ENCODE assay signal across 1 cellular context in the genomic region with DNA sequence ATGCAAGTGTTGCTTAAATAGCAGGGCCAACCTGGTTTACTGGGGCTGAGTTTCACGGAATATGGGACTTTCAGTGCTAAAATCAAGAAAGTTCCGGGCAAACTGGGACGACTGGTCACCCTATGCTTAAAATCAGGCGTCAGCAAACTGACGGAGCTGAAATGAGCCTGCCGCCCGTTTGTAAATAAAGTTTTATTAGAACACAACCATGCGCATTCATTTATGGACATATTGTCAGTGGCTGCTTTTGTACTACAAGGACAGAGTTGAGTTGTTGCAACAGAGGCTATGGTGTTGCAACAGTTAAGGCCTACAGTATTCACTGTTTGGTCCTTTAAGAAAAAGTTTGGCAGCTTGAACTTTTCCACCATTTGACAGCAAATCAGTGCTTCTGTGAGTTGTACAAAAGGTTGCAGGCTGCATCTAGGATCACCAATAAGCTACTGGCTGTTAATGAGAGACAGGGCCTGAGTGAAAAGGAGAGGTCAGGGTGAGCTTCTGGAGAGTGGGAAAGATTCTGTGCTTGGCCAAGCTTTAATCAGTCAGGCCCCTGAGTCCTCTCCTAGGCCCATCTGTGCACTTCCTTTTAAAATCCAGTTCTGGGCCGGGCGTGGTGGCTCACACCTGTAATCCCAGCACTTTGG.
A peak's percentile ranks its signal among the peaks of the same experiment; 100 is the strongest.
TF ChIP-seq lines count a peak whose summit lies in the region.

No MANE protein-coding gene starts in this region.

TF ChIP-seq in IMR-90, 13 proteins besides CTCF, POLR2A, EP300 and RAD21:
- peak; percentile 89 for TF ChIP-seq CEBPB (IDR thresholded peaks at IDR 0.05; ENCODE audit: low read depth, low read length)
- no peak for TF ChIP-seq NFE2L2 (IDR thresholded peaks at IDR 0.05; ENCODE audit: low read depth, low read length)
